9 cellular contexts compared by ENCODE assay signal in genomic region chr2:85266424-85267041, GRCh38.
DNase-seq lines count a peak whose midpoint lies in the region; ATAC-seq, FAIRE-seq and TF ChIP-seq lines count a peak whose summit lies in the region.
"Had no signal": no experiment of that assay in that cellular context is flagged by ENCODE, and none has a peak within 500 bp of the region (broad histone marks: within the 10 kb centered on the region; RNA-seq: fewer than 3 reads in every experiment).

No MANE protein-coding gene starts in this region.

- no peak overlapping the region for H3K9ac ChIP-seq in H9 (ENCODE audit: extremely low read depth, insufficient read length, low read length)

- H2AK5ac ChIP-seq in H9 (ENCODE audit: insufficient read length, low read length) = no peak overlapping the region

- no peaks in the 10 kb centered on the region for H3F3A ChIP-seq in PC-9 (ENCODE audit: insufficient read depth, low read depth)

- H4K91ac ChIP-seq in H9 (ENCODE audit: insufficient read length, low read depth, low read length) = no peak overlapping the region

- H3K14ac ChIP-seq in H9 (ENCODE audit: insufficient read depth, low read length) = no peak overlapping the region

- H4K20me1 ChIP-seq in H9 (ENCODE audit: control insufficient read depth, insufficient read depth, insufficient read length) = no peaks in the 10 kb centered on the region
- no peaks in the 10 kb centered on the region for H4K20me1 ChIP-seq in PC-9 (ENCODE audit: insufficient read depth)

- no peaks in the 10 kb centered on the region for H3K23me2 ChIP-seq in H9 (ENCODE audit: insufficient read length, low read depth, low read length, poor library complexity, severe bottlenecking)

- H2BK5ac ChIP-seq in H9 (ENCODE audit: insufficient read length, low read length) = no peak overlapping the region

- H3K9me2 ChIP-seq in PC-9 (ENCODE audit: insufficient read depth) = no peaks in the 10 kb centered on the region

- no peaks in the 10 kb centered on the region; the same call in none of the 2 replicates for H3K27me3 Mint-ChIP-seq in H9 (ENCODE audit: low read depth)

- H3T11ph ChIP-seq in H9 (ENCODE audit: low read length) = no peak overlapping the region

- H3K36me3 ChIP-seq in PC-9 (ENCODE audit: low read depth) = no peaks in the 10 kb centered on the region
- no peaks in the 10 kb centered on the region for H3K36me3 ChIP-seq in pancreas
- no peaks in the 10 kb centered on the region for H3K36me3 ChIP-seq in upper lobe of left lung

- H3K4me2 ChIP-seq in H9 (ENCODE audit: insufficient read depth, insufficient read length, low read length) = no peak overlapping the region
- H3K4me2 ChIP-seq in PC-9 = no peak overlapping the region

- no peak overlapping the region for H3K18ac ChIP-seq in H9 (ENCODE audit: insufficient read length, low read depth, low read length)

- intact Hi-C loops in PC-9 (cut with micrococcal nuclease; ENCODE audit: unreplicated experiment) = no loop called here
- intact Hi-C loops in pancreas (cut with DNase I) = no loop called here

- H3K23ac ChIP-seq in H9 (ENCODE audit: insufficient read length, low read depth, low read length) = no peak overlapping the region

- H3K79me1 ChIP-seq in H9 (ENCODE audit: insufficient read depth, low read depth, low read length, poor library complexity, severe bottlenecking) = peaks cover 9% of the 10 kb centered on the region

- DNase-seq in GM03348 (ENCODE audit: low spot score) (peak; percentile 71), H9 (peak; percentile 82), PC-9 (peak; percentile 37 to 54), fibroblast of villous mesenchyme (ENCODE audit: low read depth) (peak; percentile 64), pancreas (peak; percentile 62 to 92 (median 81)), upper lobe of left lung (peak in 1 of 2 donors; percentile 68)
- peak; percentile 77 to 81 for DNase-seq in activated T-cell treated with anti-CD3 and anti-CD28 coated beads, Interleukin-2, amount 50 U/mL, for 48 hours

- H3K4me3 ChIP-seq in PC-9 = no peak overlapping the region
- H3K4me3 ChIP-seq in fibroblast of villous mesenchyme (ENCODE audit: low read depth, low read length) = no peak overlapping the region
- H3K4me3 ChIP-seq in pancreas = no peak overlapping the region
- no peak overlapping the region for H3K4me3 ChIP-seq in upper lobe of left lung

- H3K36me3 Mint-ChIP-seq in H9 (ENCODE audit: insufficient read depth in 1 of 3, low read depth in 3 of 3) = peaks cover 20 to 30% (median 26%) of the 10 kb centered on the region in 3 experiments

- POLR2A ChIA-PET in PC-9 (lab: Charles Lee; ENCODE audit: unreplicated experiment) = no interaction called here

- no TSS peak for BruUV-seq in PC-9 (replicated peaks; lab: Mats Ljungman, UMichigan)

- H3K9me3 ChIP-seq in H9 (ENCODE audit: control insufficient read depth, low read depth, low read length) (no peaks in the 10 kb centered on the region), PC-9 (ENCODE audit: insufficient read depth, low read depth) (no peaks in the 10 kb centered on the region), pancreas (no peaks in the 10 kb centered on the region), upper lobe of left lung (no peaks in the 10 kb centered on the region)

- H3K4me1 Mint-ChIP-seq in H9 = peaks cover 64 to 75% of the 10 kb centered on the region in 2 experiments

- no peak overlapping the region for H2BK20ac ChIP-seq in H9 (ENCODE audit: low read depth, low read length, poor library complexity, severe bottlenecking)

- no peaks in the 10 kb centered on the region; the same call in 1 of the 2 replicates for H3K79me2 ChIP-seq in H9 (ENCODE audit: insufficient read depth, low read length)
- no peaks in the 10 kb centered on the region for H3K79me2 ChIP-seq in PC-9 (ENCODE audit: low read depth)

- no peak overlapping the region for H3K27ac Mint-ChIP-seq in H9
- H3K27ac Mint-ChIP-seq: dendritic cell treated with granulocyte-macrophage colony-stimulating factor and Interleukin-4, amounts not matched to agents 40 ng/mL and 50 ng/mL, for 4 days had no signal

- H2AFZ ChIP-seq in H9 (ENCODE audit: low read length) (no peak overlapping the region), PC-9 (no peak overlapping the region)

- TF ChIP-seq CTCF in H9 (conservative IDR thresholded peaks at IDR 0.05) (peak; percentile 99), PC-9 (conservative IDR thresholded peaks at IDR 0.05) (peak; percentile 92), fibroblast of villous mesenchyme (IDR thresholded peaks at IDR 0.05; ENCODE audit: insufficient read depth, low read depth, low read length) (peak; percentile 93), pancreas (IDR thresholded peaks at IDR 0.05) (peak; percentile 69 to 90 (median 86)), upper lobe of left lung (IDR thresholded peaks at IDR 0.05) (peak; percentile 54 to 86 (median 72))

- H3K27me3 ChIP-seq in H9 (ENCODE audit: insufficient read depth, low read length) (no peaks in the 10 kb centered on the region), PC-9 (ENCODE audit: insufficient read depth, low read depth) (no peaks in the 10 kb centered on the region), pancreas (no peaks in the 10 kb centered on the region), upper lobe of left lung (no peaks in the 10 kb centered on the region)

- CTCF ChIA-PET in PC-9 (lab: Charles Lee) = interaction anchor here (0.7 kb wide), 2 partner anchors 28 to 104 kb away, joined by 6 read pairs; no protein-coding TSS in a partner anchor

- peak; percentile 20 for FAIRE-seq in pancreas (lab: Jason Lieb, UNC)

- TF ChIP-seq POLR2A in upper lobe of left lung (IDR thresholded peaks at IDR 0.05) = no peak

- no peak overlapping the region for H3K27ac ChIP-seq in H9 (ENCODE audit: insufficient read length, low read depth, low read length)
- H3K27ac ChIP-seq in PC-9 = no peak overlapping the region
- no peak overlapping the region for H3K27ac ChIP-seq in pancreas
- no peak overlapping the region for H3K27ac ChIP-seq in upper lobe of left lung

- H2BK15ac ChIP-seq in H9 (ENCODE audit: low read depth, low read length) = no peak overlapping the region

- ATAC-seq in pancreas (peak; percentile 85 to 91 (median 88)), upper lobe of left lung (ENCODE audit: low FRiP score in 2 of 2) (peak; percentile 77 to 82), HG03460 (IDR thresholded peaks at IDR 0.05; ENCODE audit: unreplicated experiment) (no peak)

- H4K8ac ChIP-seq in H9 (replicated peaks; ENCODE audit: insufficient read length, low read depth, low read length) = no peak overlapping the region

- H2BK120ac ChIP-seq in H9 (ENCODE audit: low read depth, low read length, poor library complexity, severe bottlenecking) = no peak overlapping the region

- H2BK12ac ChIP-seq in H9 (ENCODE audit: insufficient read length, low read depth, low read length) = no peak overlapping the region

- H4K5ac ChIP-seq in H9 (ENCODE audit: insufficient read length, low read depth, low read length) = no peak overlapping the region

- H3K56ac ChIP-seq in H9 (ENCODE audit: insufficient read length, low read depth, low read length) = no peak overlapping the region

- H3K4me1 ChIP-seq in H9 (ENCODE audit: insufficient read depth, low read length) (peaks cover 17% of the 10 kb centered on the region; the same call in 1 of the 2 replicates), PC-9 (replicated peaks; ENCODE audit: insufficient read depth) (peaks cover 22% of the 10 kb centered on the region), pancreas (no peaks in the 10 kb centered on the region), upper lobe of left lung (peaks cover 19 to 38% (median 35%) of the 10 kb centered on the region in 4 donors)

- H3K4me3 Mint-ChIP-seq in H9 = no peak overlapping the region
- H3K4me3 Mint-ChIP-seq: dendritic cell treated with granulocyte-macrophage colony-stimulating factor and Interleukin-4, amounts not matched to agents 40 ng/mL and 50 ng/mL, for 4 days had no signal

- no peak for TF ChIP-seq EP300 in upper lobe of left lung (IDR thresholded peaks at IDR 0.05)

- no peaks in the 10 kb centered on the region for H3K9me3 Mint-ChIP-seq in H9
- H3K9me3 Mint-ChIP-seq: dendritic cell treated with granulocyte-macrophage colony-stimulating factor and Interleukin-4, amounts not matched to agents 40 ng/mL and 50 ng/mL, for 4 days had no signal

- no peak overlapping the region for H3K4ac ChIP-seq in H9 (ENCODE audit: low read depth, low read length)

- no CpG with 5 or more reads among the region's 7 CpGs for WGBS in H9 (ENCODE audit: extremely low coverage, insufficient read length, low lambda C conversion rate)
- 21 to 22% methylated on average over 7 of the region's 7 CpGs for whole genome bisulfite sequencing in pancreas, 2 donors
- 37 to 43% methylated on average over 7 of the region's 7 CpGs for WGBS in upper lobe of left lung, 2 donors
